Comparison of ENCODE assay signal across 8 cellular contexts in the genomic region with DNA sequence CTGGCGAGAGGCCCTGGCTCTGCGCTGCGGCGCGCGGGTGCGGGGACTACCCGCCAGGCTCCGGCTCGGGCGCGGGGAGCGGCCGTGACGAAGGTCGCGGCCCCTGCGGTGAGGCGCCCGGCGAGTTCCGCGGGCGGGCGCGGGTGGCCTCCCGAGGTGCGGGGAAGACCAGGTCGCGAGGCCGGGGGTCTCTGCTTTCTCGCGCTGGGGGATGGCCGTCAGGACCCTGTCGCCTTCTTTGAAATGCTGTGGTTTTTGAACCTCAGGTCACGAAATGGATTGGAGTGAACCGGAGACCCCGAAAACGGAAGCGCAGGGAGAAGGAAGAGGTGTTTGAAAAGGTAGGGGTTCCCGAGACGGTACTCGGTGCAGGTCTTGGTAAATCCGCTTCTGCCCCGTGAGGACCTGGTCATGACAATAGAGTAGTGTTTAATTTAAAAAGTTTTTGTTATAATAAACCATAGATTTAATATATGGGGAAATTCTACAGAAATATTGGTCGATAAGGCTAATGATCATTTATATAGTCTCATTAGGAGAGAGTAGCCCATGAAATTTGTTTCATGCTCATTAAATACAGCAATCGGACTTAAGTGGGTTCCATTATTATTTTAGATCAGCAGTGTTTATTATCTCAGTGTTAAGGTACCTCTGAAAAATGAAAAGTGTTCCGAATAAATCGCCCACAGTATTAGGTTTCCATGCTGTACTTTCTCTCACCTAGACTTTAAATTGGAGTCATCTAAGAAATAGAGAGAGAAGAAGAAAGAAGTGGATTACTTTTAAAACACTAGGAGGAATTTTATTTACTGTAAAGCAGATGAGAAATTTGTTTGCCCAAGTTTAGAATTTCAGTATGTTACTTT.
A peak's percentile ranks its signal among the peaks of the same experiment; 100 is the strongest.
DNase-seq lines count a peak whose midpoint lies in the region; ATAC-seq lines count a peak whose summit lies in the region.

No MANE protein-coding gene starts in this region.

- peak overlapping the region; percentile 86 to 92 for H3K27ac ChIP-seq in mucosa of rectum (ENCODE audit: low read depth in 2 of 2, low read length in 2 of 2)

- no peaks in the 10 kb centered on the region for H3K4me1 ChIP-seq in mucosa of rectum (ENCODE audit: control insufficient read depth in 2 of 2, insufficient read depth in 2 of 2, low read length in 2 of 2)

- H3K9me3 ChIP-seq in MG63 (no peaks in the 10 kb centered on the region), mucosa of rectum (ENCODE audit: control insufficient read depth in 2 of 2, low read length in 2 of 2) (no peaks in the 10 kb centered on the region)

- H3K36me3 ChIP-seq in MG63 (peaks cover 43% of the 10 kb centered on the region), mucosa of rectum (ENCODE audit: control insufficient read depth in 2 of 2, insufficient read depth in 2 of 2, low read length in 2 of 2) (peaks cover 3 to 5% of the 10 kb centered on the region in 2 donors)

- ATAC-seq in HG02623 (IDR thresholded peaks at IDR 0.05; ENCODE audit: unreplicated experiment): no peak

- peak overlapping the region; percentile 59 for H3K4me3 ChIP-seq in MG63
- peak overlapping the region; percentile 79 to 87 for H3K4me3 ChIP-seq in mucosa of rectum (ENCODE audit: low read length in 2 of 2)

- DNase-seq in NCI-H345 (lab: John Stamatoyannopoulos, UW) (peak; percentile 10), NCI-H345 treated with DMSO at 0.1 percent for 48 hours (lab: John Stamatoyannopoulos, UW; ENCODE audit: unreplicated experiment) (no peak), MG63 (no peak), cerebellar cortex (ENCODE audit: low spot score) (peak; percentile 42), mesenteric fat pad (ENCODE audit: low spot score) (no peak)
- DNase-seq in effector CD4-positive, alpha-beta T cell: no peak

- peak overlapping the region; percentile 89 to 90 for H3K9ac ChIP-seq in mucosa of rectum (ENCODE audit: low read depth in 1 of 2, low read length in 2 of 2)

- no peaks in the 10 kb centered on the region for H3K27me3 ChIP-seq in MG63
- no peaks in the 10 kb centered on the region for H3K27me3 ChIP-seq in mucosa of rectum (ENCODE audit: control insufficient read depth in 2 of 2, insufficient read depth in 2 of 2, low read length in 2 of 2)

Comparison
In these comparisons a context has a peak if more than half of its experiments do, and no peak if none do; other contexts are left out.
1. DNase-seq: peak in NCI-H345 (single experiment) and cerebellar cortex (single experiment); none in NCI-H345 treated with DMSO at 0.1 percent for 48 hours (single experiment), MG63 (single experiment), mesenteric fat pad (single experiment) and effector CD4-positive, alpha-beta T cell (single experiment).